ENCODE assay signal across 20 cellular contexts in genomic region chr12:102694913-102695312, GRCh38.
"Had no signal": no experiment of that assay in that cellular context is flagged by ENCODE, and none has a peak within 500 bp of the region (broad histone marks: within the 10 kb centered on the region; RNA-seq: fewer than 3 reads in every experiment).

No MANE protein-coding gene starts in this region.

- H2AFZ ChIP-seq: hepatocyte had no signal

- ATAC-seq: naive thymus-derived CD4-positive, alpha-beta T cell; psoas muscle; sciatic nerve; stimulated activated naive B cell treated with anti-CD40 and anti-IgM and Interleukin-4, amounts not matched to agents 10 μg/mL and 1 μg/mL and 100 μg/mL, for 72 hours; stimulated activated naive CD8-positive, alpha-beta T cell treated with anti-CD3 and anti-CD28 coated beads, Interleukin-15, amount 100 ng/mL, for 72 hours had no signal

- H3K4me1 Mint-ChIP-seq: naive thymus-derived CD4-positive, alpha-beta T cell; stimulated activated naive B cell treated with anti-CD40 and anti-IgM and Interleukin-4, amounts not matched to agents 10 μg/mL and 1 μg/mL and 100 μg/mL, for 72 hours; stimulated activated naive CD8-positive, alpha-beta T cell treated with anti-CD3 and anti-CD28 coated beads, Interleukin-15, amount 100 ng/mL, for 72 hours had no signal

- H3K9me3 ChIP-seq: neutrophil, psoas muscle, thoracic aorta had no signal

- H3K4me2 ChIP-seq: hepatocyte had no signal

- H3K4me3 ChIP-seq: dorsolateral prefrontal cortex, hepatocyte, psoas muscle, thoracic aorta had no signal

- H3K4me1 ChIP-seq: psoas muscle had no signal

- H3K36me3 ChIP-seq: neutrophil, thoracic aorta had no signal

- H3K27ac Mint-ChIP-seq: naive thymus-derived CD4-positive, alpha-beta T cell; nephron progenitor cell; stimulated activated naive B cell treated with anti-CD40 and anti-IgM and Interleukin-4, amounts not matched to agents 10 μg/mL and 1 μg/mL and 100 μg/mL, for 72 hours; stimulated activated naive CD8-positive, alpha-beta T cell treated with anti-CD3 and anti-CD28 coated beads, Interleukin-15, amount 100 ng/mL, for 72 hours had no signal

- DNase-seq: cortex of kidney; dorsolateral prefrontal cortex; effector CD8-positive, alpha-beta T cell; foreskin melanocyte; head of caudate nucleus; mammary epithelial cell; naive thymus-derived CD4-positive, alpha-beta T cell; nephron progenitor cell; psoas muscle; stimulated activated CD4-positive, alpha-beta T cell treated with anti-CD3 and anti-CD28 coated beads, Interleukin-2, amount 100 ng/mL, for 24 hours; stimulated activated CD4-positive, alpha-beta T cell treated with anti-CD3 and anti-CD28 coated beads, Interleukin-4, amount 100 ng/mL, for 4 hours; stimulated activated naive B cell treated with anti-CD40 and anti-IgM and Interleukin-4, amounts not matched to agents 10 μg/mL and 1 μg/mL and 100 μg/mL, for 72 hours; stimulated activated naive CD8-positive, alpha-beta T cell treated with anti-CD3 and anti-CD28 coated beads, Interleukin-15, amount 100 ng/mL, for 72 hours; substantia nigra; trophoblast cell had no signal

- H3K27ac ChIP-seq: dorsolateral prefrontal cortex, hepatocyte, neutrophil, psoas muscle, thoracic aorta had no signal

- FAIRE-seq: urothelium cell line had no signal

- H3K79me2 ChIP-seq: hepatocyte had no signal

- H3K27me3 ChIP-seq: hepatocyte, neutrophil had no signal

- H3K4me3 Mint-ChIP-seq: naive thymus-derived CD4-positive, alpha-beta T cell; nephron progenitor cell; stimulated activated naive B cell treated with anti-CD40 and anti-IgM and Interleukin-4, amounts not matched to agents 10 μg/mL and 1 μg/mL and 100 μg/mL, for 72 hours; stimulated activated naive CD8-positive, alpha-beta T cell treated with anti-CD3 and anti-CD28 coated beads, Interleukin-15, amount 100 ng/mL, for 72 hours had no signal

- H3K36me3 Mint-ChIP-seq: naive thymus-derived CD4-positive, alpha-beta T cell; stimulated activated naive B cell treated with anti-CD40 and anti-IgM and Interleukin-4, amounts not matched to agents 10 μg/mL and 1 μg/mL and 100 μg/mL, for 72 hours had no signal
